Comparison of ENCODE assay signal across 8 cellular contexts in the genomic region with DNA sequence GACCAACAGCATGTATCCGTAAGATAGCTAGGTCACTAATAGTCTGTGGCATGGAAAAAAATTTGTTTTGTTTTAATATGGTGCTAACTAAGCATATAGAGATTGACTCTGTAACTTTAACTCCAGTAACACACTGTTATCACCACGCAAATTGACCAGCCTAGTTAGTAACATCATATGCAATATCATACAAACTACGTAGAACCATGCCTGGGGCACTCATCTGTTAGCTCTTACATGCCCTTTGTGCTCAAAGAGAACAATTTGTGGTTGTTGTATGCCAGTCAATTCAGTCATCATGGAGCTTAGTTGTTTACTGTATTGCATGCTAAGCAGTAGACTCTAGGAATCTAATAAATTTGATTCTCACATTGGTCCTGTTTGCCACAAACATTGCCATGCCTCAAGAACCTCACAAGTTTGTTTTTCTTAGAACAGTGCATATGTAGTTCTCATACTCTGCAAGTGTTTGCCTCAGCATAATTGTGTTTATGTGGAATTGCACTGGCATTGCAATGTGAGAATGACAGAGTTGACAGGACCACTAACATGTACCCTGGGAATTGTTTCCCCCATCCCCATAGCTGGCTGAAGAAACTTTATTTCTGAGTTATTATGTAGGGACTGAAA.
DNase-seq lines count a peak whose midpoint lies in the region; FAIRE-seq and TF ChIP-seq lines count a peak whose summit lies in the region.
"Not testable (repeated sequence)": the region's sequence is repeated elsewhere in the genome, so short reads cannot be mapped to it uniquely, and the experiment has no call there.

No MANE protein-coding gene starts in this region.

- FAIRE-seq in H54 (lab: Jason Lieb, UNC): peak; percentile 91
- peak; percentile 88 for FAIRE-seq in urothelium cell line (lab: Jason Lieb, UNC)

- peak overlapping the region; percentile 9 for H3K27ac ChIP-seq in left ventricle myocardium inferior (replicated peaks)

- TF ChIP-seq CTCF in left ventricle myocardium inferior (IDR thresholded peaks at IDR 0.05; ENCODE audit: borderline replicate concordance): not testable (repeated sequence)

- not testable (repeated sequence) for TF ChIP-seq POLR2A in H54 (IDR thresholded peaks at IDR 0.05; ENCODE audit: low read depth, low read length)

- H3K36me3 ChIP-seq in left ventricle myocardium inferior: not testable (repeated sequence)

- not testable (repeated sequence) for H3K27me3 ChIP-seq in left ventricle myocardium inferior (ENCODE audit: low read depth)

- H3K9me3 ChIP-seq in left ventricle myocardium inferior (replicated peaks): not testable (repeated sequence)

- peaks cover 94% of the 10 kb centered on the region for H3K4me1 ChIP-seq in left ventricle myocardium inferior

- not testable (repeated sequence) for DNase-seq in H54 (ENCODE audit: insufficient read length, low spot score); left ventricle myocardium inferior; urothelium cell line (ENCODE audit: low spot score)
- DNase-seq in RPMI7951 (ENCODE audit: low read depth): peak; percentile 69
- DNase-seq in astrocyte of the hippocampus (ENCODE audit: low read depth, low spot score): peak; percentile 33
- DNase-seq in dedifferentiated amniotic fluid mesenchymal stem cell (ENCODE audit: extremely low spot score): peak; percentile 37
- DNase-seq in fibroblast of peridontal ligament (ENCODE audit: extremely low read depth): peak; percentile 51
- DNase-seq in putamen (ENCODE audit: low spot score): peak; percentile 7

- intact Hi-C loops in left ventricle myocardium inferior (cut with micrococcal nuclease): not testable (repeated sequence)

- H3K4me3 ChIP-seq in left ventricle myocardium inferior: not testable (repeated sequence)
